14 cellular contexts compared by ENCODE assay signal in genomic region chr11:72723508-72723907, GRCh38. TPM values are rescaled to one million over a fixed set of nuclear protein-coding genes. Genes with fewer than 3 reads are reported as not detected.
DNase-seq lines count a peak whose midpoint lies in the region; ATAC-seq and TF ChIP-seq lines count a peak whose summit lies in the region.
"Had no signal": no experiment of that assay in that cellular context is flagged by ENCODE, and none has a peak within 500 bp of the region (broad histone marks: within the 10 kb centered on the region; RNA-seq: fewer than 3 reads in every experiment).

No MANE protein-coding gene starts in this region.

- H3K27ac Mint-ChIP-seq in activated T-cell treated with anti-CD3 and anti-CD28 coated beads, Interleukin-2, amount 50 U/mL, for 24 hours = peak overlapping the region; percentile 47
- H3K27ac Mint-ChIP-seq: activated T-cell treated with anti-CD3 and anti-CD28 coated beads, Interleukin-2, amount 50 U/mL, for 72 hours; memory B cell had no signal

- no peak overlapping the region for H3K9ac ChIP-seq in smooth muscle cell (ENCODE audit: low read depth)

- DNase-seq in activated T-cell treated with anti-CD3 and anti-CD28 coated beads, Interleukin-2, amount 50 U/mL, for 24 hours = no peak
- DNase-seq in activated T-cell treated with anti-CD3 and anti-CD28 coated beads, Interleukin-2, amount 50 U/mL, for 1 hour = no peak
- peak in 1 of 2 donors; percentile 56 for DNase-seq in foreskin keratinocyte
- DNase-seq in smooth muscle cell (lab: John Stamatoyannopoulos, UW; ENCODE audit: unreplicated experiment) = no peak
- DNase-seq in stimulated activated CD4-positive, alpha-beta T cell treated with anti-CD3 and anti-CD28 coated beads, Interleukin-1b, Interleukin-23, amount 100 ng/mL, for 48 hours = no peak
- no peak for DNase-seq in activated CD4-positive, CD25-positive, alpha-beta regulatory T cell (lab: John Stamatoyannopoulos, UW)
- DNase-seq in globus pallidus (ENCODE audit: low spot score) = no peak
- DNase-seq: activated T-cell treated with anti-CD3 and anti-CD28 coated beads, Interleukin-2, amount 50 U/mL, for 72 hours; foreskin fibroblast; Kasumi-1; retina; thyroid gland had no signal

- H3K27me3 ChIP-seq in foreskin keratinocyte (no peaks in the 10 kb centered on the region), smooth muscle cell (ENCODE audit: low read depth) (no peaks in the 10 kb centered on the region)
- H3K27me3 ChIP-seq: thyroid gland had no signal

- peaks cover 28% of the 10 kb centered on the region for H4K20me1 ChIP-seq in smooth muscle cell (ENCODE audit: low read depth)

- H3K27ac ChIP-seq in VCaP (peak overlapping the region; percentile 93), foreskin keratinocyte (no peak overlapping the region), smooth muscle cell (ENCODE audit: low read depth) (peak overlapping the region; percentile 84)

- no peak overlapping the region for H3K4me2 ChIP-seq in smooth muscle cell

- peaks cover 49% of the 10 kb centered on the region for H3K79me2 ChIP-seq in smooth muscle cell (ENCODE audit: low read depth)

- peaks cover 11% of the 10 kb centered on the region for H3K4me1 ChIP-seq in foreskin keratinocyte
- H3K4me1 ChIP-seq in smooth muscle cell (ENCODE audit: low read depth) = peaks cover 5% of the 10 kb centered on the region

- peaks cover 55% of the 10 kb centered on the region for H3K4me1 Mint-ChIP-seq in activated T-cell treated with anti-CD3 and anti-CD28 coated beads, Interleukin-2, amount 50 U/mL, for 24 hours (ENCODE audit: low read depth)

- H3K4me3 Mint-ChIP-seq in activated T-cell treated with anti-CD3 and anti-CD28 coated beads, Interleukin-2, amount 50 U/mL, for 24 hours = no peak overlapping the region
- H3K4me3 Mint-ChIP-seq: memory B cell had no signal

- no peak overlapping the region for H2AFZ ChIP-seq in smooth muscle cell (ENCODE audit: low read depth)

- peak; percentile 43 for ATAC-seq in foreskin keratinocyte
- ATAC-seq: activated T-cell treated with anti-CD3 and anti-CD28 coated beads, Interleukin-2, amount 50 U/mL, for 72 hours had no signal

- H3F3A ChIP-seq in smooth muscle cell (ENCODE audit: low read depth) = no peaks in the 10 kb centered on the region

- no peaks in the 10 kb centered on the region for H3K27me3 Mint-ChIP-seq in activated T-cell treated with anti-CD3 and anti-CD28 coated beads, Interleukin-2, amount 50 U/mL, for 24 hours
- H3K27me3 Mint-ChIP-seq: memory B cell had no signal

- H3K36me3 ChIP-seq in smooth muscle cell (ENCODE audit: low read depth) = no peaks in the 10 kb centered on the region
- H3K36me3 ChIP-seq: thyroid gland had no signal

- WGBS in smooth muscle cell (ENCODE audit: low lambda C conversion rate) = 93% methylated on average over 9 of the region's 9 CpGs

- H3K9me3 ChIP-seq in smooth muscle cell (replicated peaks; ENCODE audit: low read depth) = no peaks in the 10 kb centered on the region
- H3K9me3 ChIP-seq: thyroid gland had no signal

- H3K4me3 ChIP-seq in smooth muscle cell = no peak overlapping the region

- peaks cover 28% of the 10 kb centered on the region for H3K36me3 Mint-ChIP-seq in activated T-cell treated with anti-CD3 and anti-CD28 coated beads, Interleukin-2, amount 50 U/mL, for 24 hours (ENCODE audit: low read depth)

- no peak for TF ChIP-seq CTCF in VCaP (conservative IDR thresholded peaks at IDR 0.05)
- TF ChIP-seq CTCF in foreskin keratinocyte (conservative IDR thresholded peaks at IDR 0.05) = no peak
- TF ChIP-seq CTCF in smooth muscle cell (IDR thresholded peaks at IDR 0.05; ENCODE audit: borderline replicate concordance, insufficient read depth, poor library complexity, severe bottlenecking) = no peak

- no peaks in the 10 kb centered on the region for H3K9me3 Mint-ChIP-seq in activated T-cell treated with anti-CD3 and anti-CD28 coated beads, Interleukin-2, amount 50 U/mL, for 24 hours
- H3K9me3 Mint-ChIP-seq: activated T-cell treated with anti-CD3 and anti-CD28 coated beads, Interleukin-2, amount 50 U/mL, for 72 hours; memory B cell had no signal

RNA-seq across cellular contexts. Expression of gene ARAP1, which starts 28.7 kb away (rescaled TPM):
- total RNA-seq in foreskin keratinocyte = 50.2 and 51.8 TPM in 2 replicates
- polyA plus RNA-seq in foreskin keratinocyte = 38.5 and 40.3 TPM in 2 replicates
- 45.2 and 65.3 TPM in 2 replicates for total RNA-seq in smooth muscle cell
- 45.6 and 54.2 TPM in 2 replicates for polyA plus RNA-seq in smooth muscle cell

RNA-seq across cellular contexts. Expression of gene PDE2A, which starts 49.3 kb away (rescaled TPM):
- total RNA-seq in foreskin keratinocyte (1.4 and 1.8 TPM in 2 replicates), smooth muscle cell (not detected in 2 replicates)
- polyA plus RNA-seq in foreskin keratinocyte (1.2 and 1.4 TPM in 2 replicates), smooth muscle cell (1.0 TPM in 2 replicates)
